ENCODE assay signal across 1 cellular context in the genomic region with DNA sequence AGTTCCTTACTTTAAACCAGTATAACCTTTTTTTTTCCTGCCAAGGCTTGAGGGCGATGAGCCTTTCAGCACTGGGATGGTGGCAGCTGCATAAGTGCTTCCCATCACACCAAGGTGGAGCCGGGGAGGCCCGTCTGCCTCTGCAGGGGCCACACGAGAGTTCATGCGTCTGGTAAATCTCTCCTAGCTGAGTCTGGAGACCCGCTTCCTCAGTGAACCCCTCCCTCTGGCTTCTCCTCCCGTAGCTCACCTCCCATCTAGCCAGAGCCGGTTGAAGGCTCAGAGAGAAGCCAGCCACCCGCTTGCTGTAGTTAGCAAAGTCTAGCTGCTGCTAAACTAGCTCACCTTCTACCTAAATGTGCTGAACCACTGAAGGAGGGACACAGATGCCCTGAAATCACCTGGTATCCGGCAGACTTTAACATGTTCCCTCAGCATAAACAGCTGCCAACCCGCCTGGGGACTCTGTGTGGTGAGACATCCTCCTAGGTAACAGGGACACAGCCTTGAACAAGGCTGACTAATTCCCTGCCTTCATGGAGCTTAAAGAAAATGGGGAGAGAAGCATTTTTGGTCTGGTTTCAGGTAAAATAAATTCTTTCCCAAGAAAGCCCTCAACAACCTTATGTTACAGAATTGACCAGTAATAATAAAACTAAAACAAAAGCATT.
TF ChIP-seq lines count a peak whose summit lies in the region.

No MANE protein-coding gene starts in this region.

TF ChIP-seq in IMR-90, 13 proteins besides CTCF, POLR2A, EP300 and RAD21:
- TF ChIP-seq, protein P1, sequence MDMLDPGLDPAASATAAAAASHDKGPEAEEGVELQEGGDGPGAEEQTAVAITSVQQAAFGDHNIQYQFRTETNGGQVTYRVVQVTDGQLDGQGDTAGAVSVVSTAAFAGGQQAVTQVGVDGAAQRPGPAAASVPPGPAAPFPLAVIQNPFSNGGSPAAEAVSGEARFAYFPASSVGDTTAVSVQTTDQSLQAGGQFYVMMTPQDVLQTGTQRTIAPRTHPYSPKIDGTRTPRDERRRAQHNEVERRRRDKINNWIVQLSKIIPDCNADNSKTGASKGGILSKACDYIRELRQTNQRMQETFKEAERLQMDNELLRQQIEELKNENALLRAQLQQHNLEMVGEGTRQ (IDR thresholded peaks at IDR 0.05; ENCODE audit: low read depth, low read length) = no peak
- TF ChIP-seq ELK1 (IDR thresholded peaks at IDR 0.05; ENCODE audit: borderline replicate concordance, low read depth, low read length) = no peak
TF ChIP-seq in IMR-90: peak in this region for 0.
